21 cellular contexts compared by ENCODE assay signal in genomic region chr3:131957980-131958379, GRCh38.
"Had no signal": no experiment of that assay in that cellular context is flagged by ENCODE, and none has a peak within 500 bp of the region (broad histone marks: within the 10 kb centered on the region; RNA-seq: fewer than 3 reads in every experiment).

No MANE protein-coding gene starts in this region.

- H3K4me3 Mint-ChIP-seq: activated CD4-positive, alpha-beta memory T cell treated with anti-CD3 and anti-CD28 coated beads for 36 hours; activated CD8-positive, alpha-beta memory T cell treated with anti-CD3 and anti-CD28 coated beads, Interleukin-2, amount 10 ng/mL, durations not matched to agents 7 days and 5 days; activated naive CD8-positive, alpha-beta T cell treated with anti-CD3 and anti-CD28 coated beads for 36 hours; naive thymus-derived CD4-positive, alpha-beta T cell; stimulated activated naive CD8-positive, alpha-beta T cell treated with anti-CD3 and anti-CD28 coated beads, Interleukin-15, amount 100 ng/mL, for 72 hours had no signal

- H3K27ac Mint-ChIP-seq: activated CD4-positive, alpha-beta memory T cell treated with anti-CD3 and anti-CD28 coated beads for 36 hours; activated CD8-positive, alpha-beta memory T cell treated with anti-CD3 and anti-CD28 coated beads, Interleukin-2, amount 10 ng/mL, durations not matched to agents 7 days and 5 days; activated naive CD8-positive, alpha-beta T cell treated with anti-CD3 and anti-CD28 coated beads for 36 hours; naive thymus-derived CD4-positive, alpha-beta T cell; stimulated activated naive CD8-positive, alpha-beta T cell treated with anti-CD3 and anti-CD28 coated beads, Interleukin-15, amount 100 ng/mL, for 72 hours had no signal

- H3K4me2 ChIP-seq: smooth muscle cell had no signal

- H3K27ac ChIP-seq: pancreas, suprapubic skin, transverse colon, WERI-Rb-1 had no signal

- H3K27me3 ChIP-seq: pancreas, suprapubic skin, transverse colon had no signal

- H3K36me3 Mint-ChIP-seq: activated CD4-positive, alpha-beta memory T cell treated with anti-CD3 and anti-CD28 coated beads for 36 hours; activated CD8-positive, alpha-beta memory T cell treated with anti-CD3 and anti-CD28 coated beads, Interleukin-2, amount 10 ng/mL, durations not matched to agents 7 days and 5 days; activated naive CD8-positive, alpha-beta T cell treated with anti-CD3 and anti-CD28 coated beads for 36 hours; naive thymus-derived CD4-positive, alpha-beta T cell had no signal

- DNase-seq: activated CD4-positive, alpha-beta memory T cell treated with anti-CD3 and anti-CD28 coated beads for 36 hours; activated CD4-positive, alpha-beta T cell treated with anti-CD3 and anti-CD28 coated beads for 4 hours; activated CD8-positive, alpha-beta memory T cell treated with anti-CD3 and anti-CD28 coated beads, Interleukin-2, amount 10 ng/mL, durations not matched to agents 7 days and 5 days; activated naive CD8-positive, alpha-beta T cell treated with anti-CD3 and anti-CD28 coated beads for 36 hours; amygdala; caudate nucleus; erythroblast; head of caudate nucleus; mesenchymal stem cell; naive thymus-derived CD4-positive, alpha-beta T cell; pancreas; stimulated activated CD4-positive, alpha-beta T cell treated with anti-CD3 and anti-CD28 coated beads, Interleukin-4, amount 100 ng/mL, for 1 hour; stimulated activated naive CD8-positive, alpha-beta T cell treated with anti-CD3 and anti-CD28 coated beads, Interleukin-15, amount 100 ng/mL, for 72 hours; SW 1271; transverse colon; WERI-Rb-1 had no signal

- H3K27me3 Mint-ChIP-seq: activated CD8-positive, alpha-beta memory T cell treated with anti-CD3 and anti-CD28 coated beads, Interleukin-2, amount 10 ng/mL, durations not matched to agents 7 days and 5 days; stimulated activated naive CD8-positive, alpha-beta T cell treated with anti-CD3 and anti-CD28 coated beads, Interleukin-15, amount 100 ng/mL, for 72 hours had no signal

- H3K9me3 Mint-ChIP-seq: activated naive CD8-positive, alpha-beta T cell treated with anti-CD3 and anti-CD28 coated beads for 36 hours; stimulated activated naive CD8-positive, alpha-beta T cell treated with anti-CD3 and anti-CD28 coated beads, Interleukin-15, amount 100 ng/mL, for 72 hours had no signal

- H3K9me3 ChIP-seq: pancreas, suprapubic skin, transverse colon had no signal

- FAIRE-seq: colon, endometrium, frontal cortex, pancreas had no signal

- H3K4me3 ChIP-seq: pancreas, smooth muscle cell, suprapubic skin, transverse colon had no signal

- H3K4me1 Mint-ChIP-seq: activated CD8-positive, alpha-beta memory T cell treated with anti-CD3 and anti-CD28 coated beads, Interleukin-2, amount 10 ng/mL, durations not matched to agents 7 days and 5 days; activated naive CD8-positive, alpha-beta T cell treated with anti-CD3 and anti-CD28 coated beads for 36 hours; naive thymus-derived CD4-positive, alpha-beta T cell; stimulated activated naive CD8-positive, alpha-beta T cell treated with anti-CD3 and anti-CD28 coated beads, Interleukin-15, amount 100 ng/mL, for 72 hours had no signal

- H3K4me1 ChIP-seq: pancreas, suprapubic skin, transverse colon had no signal

- H3K36me3 ChIP-seq: pancreas, suprapubic skin, transverse colon, WERI-Rb-1 had no signal
